Comparison of ENCODE assay signal across 8 cellular contexts in genomic region chr3:64150527-64151238, GRCh38.
DNase-seq lines count a peak whose midpoint lies in the region; ATAC-seq, FAIRE-seq and TF ChIP-seq lines count a peak whose summit lies in the region.

No MANE protein-coding gene starts in this region.

- TF ChIP-seq POLR2A in A549 (IDR thresholded peaks at IDR 0.05; ENCODE audit: low read length): no peak

- H3K27ac ChIP-seq in A549: peak overlapping the region; percentile 85 to 92

- CTCF ChIA-PET in A549 (lab: Yijun Ruan, JAX): interaction anchor here (1.1 to 2.9 kb wide), 2 partner anchors 73 to 120 kb away, joined by 3 to 8 read pairs; no protein-coding TSS in a partner anchor

- no peak for TF ChIP-seq CTCF in A549 (IDR thresholded peaks at IDR 0.05)

- ATAC-seq in A549: peak; percentile 96 to 98
- ATAC-seq in GM21367 (IDR thresholded peaks at IDR 0.05; ENCODE audit: unreplicated experiment): no peak
- no peak for ATAC-seq in activated T-helper 17 cell treated with anti-CD3 and anti-CD28 coated beads, Interleukin-2, amount 50 U/mL, for 72 hours (replicated peaks)

- H3K4me1 Mint-ChIP-seq in activated T-helper 17 cell treated with anti-CD3 and anti-CD28 coated beads, Interleukin-2, amount 50 U/mL, for 72 hours: no peaks in the 10 kb centered on the region

- DNase-seq in A549 (ENCODE audit: low read depth in 1 of 2, low spot score in 1 of 2) (peak; percentile 28 to 92), NCI-H2029 treated with DMSO at 0.1 percent for 48 hours (lab: John Stamatoyannopoulos, UW) (peak; percentile 58), dedifferentiated amniotic fluid mesenchymal stem cell (ENCODE audit: extremely low spot score) (peak; percentile 91), myocyte (ENCODE audit: low read depth) (peak; percentile 41), mesenteric fat pad (ENCODE audit: low spot score) (no peak)
- DNase-seq in stimulated activated CD4-positive, alpha-beta T cell treated with anti-CD3 and anti-CD28 coated beads, Interleukin-2, amount 100 ng/mL, for 48 hours: no peak

- POLR2A ChIA-PET in A549 (lab: Yijun Ruan, JAX): no interaction called here

- TF ChIP-seq EP300 in A549 (IDR thresholded peaks at IDR 0.05): 0 out of 5 replicates have a peak, but pooled peaks of 1 of the 2 experiments have one; percentile 40

- peak overlapping the region; percentile 10; the same call in 1 of the 3 replicates for H3K4me3 ChIP-seq in A549

- TF ChIP-seq RAD21 in A549 (conservative IDR thresholded peaks at IDR 0.05 in 1 of 2, IDR thresholded peaks at IDR 0.05 in 1 of 2): 0 out of 5 replicates have a peak, but pooled peaks have one; percentile 5 to 11

- FAIRE-seq in A549 (lab: Jason Lieb, UNC): no peak

- H3K9me3 ChIP-seq in A549: no peaks in the 10 kb centered on the region

- 26% methylated on average over 11 of the region's 13 CpGs for WGBS in A549 (ENCODE audit: missing lambda C conversion rate)

- no peak overlapping the region for H3K27ac Mint-ChIP-seq in activated T-helper 17 cell treated with anti-CD3 and anti-CD28 coated beads, Interleukin-2, amount 50 U/mL, for 72 hours

- H3K4me2 ChIP-seq in A549: peak overlapping the region; percentile 75

- H3K4me1 ChIP-seq in A549: peaks cover 46% of the 10 kb centered on the region

- no peaks in the 10 kb centered on the region for H3K36me3 Mint-ChIP-seq in activated T-helper 17 cell treated with anti-CD3 and anti-CD28 coated beads, Interleukin-2, amount 50 U/mL, for 72 hours (ENCODE audit: low read depth)

- H3K9me3 Mint-ChIP-seq in activated T-helper 17 cell treated with anti-CD3 and anti-CD28 coated beads, Interleukin-2, amount 50 U/mL, for 72 hours: no peaks in the 10 kb centered on the region

- no peak overlapping the region for H3K4me3 Mint-ChIP-seq in activated T-helper 17 cell treated with anti-CD3 and anti-CD28 coated beads, Interleukin-2, amount 50 U/mL, for 72 hours

- H3K27me3 Mint-ChIP-seq in activated T-helper 17 cell treated with anti-CD3 and anti-CD28 coated beads, Interleukin-2, amount 50 U/mL, for 72 hours: peaks cover 6% of the 10 kb centered on the region

TF ChIP-seq in A549, 52 proteins besides CTCF, POLR2A, EP300 and RAD21:
- TF ChIP-seq RCOR1 (IDR thresholded peaks at IDR 0.05; ENCODE audit: low read depth, low read length): no peak
- 0 out of 3 replicates have a peak, but pooled peaks have one; percentile 7 for TF ChIP-seq SMC3 (IDR thresholded peaks at IDR 0.05)
- TF ChIP-seq TP53 (CRISPR knock-in tag; IDR thresholded peaks at IDR 0.05): no peak
- TF ChIP-seq EHF (CRISPR knock-in tag; IDR thresholded peaks at IDR 0.05): peak; percentile 46; the same call in 1 of the 2 replicates
- TF ChIP-seq FOXS1 (CRISPR knock-in tag; IDR thresholded peaks at IDR 0.05): peak; percentile 76; the same call in 1 of the 2 replicates
- TF ChIP-seq JUN (IDR thresholded peaks at IDR 0.05): peak in 1 of 2 experiments; percentile 37; a peak in 1 of 5 replicates
- TF ChIP-seq FOSL2 (IDR thresholded peaks at IDR 0.05): no peak
- TF ChIP-seq FOSL2 (CRISPR knock-in tag; IDR thresholded peaks at IDR 0.05): peak; percentile 56; the same call in 1 of the 2 replicates
- peak; percentile 38; the same call in 1 of the 2 replicates for TF ChIP-seq GATA3 (IDR thresholded peaks at IDR 0.05; ENCODE audit: borderline replicate concordance)
- 0 out of 2 replicates have a peak, but pooled peaks have one; percentile 21 for TF ChIP-seq MAX (IDR thresholded peaks at IDR 0.05)
- TF ChIP-seq HOXB5 (CRISPR knock-in tag; IDR thresholded peaks at IDR 0.05): no peak
- TF ChIP-seq RFX5 (IDR thresholded peaks at IDR 0.05): peak; percentile 65; the same call in 1 of the 2 replicates

Comparison
In these comparisons a context has a peak if more than half of its experiments do, and no peak if none do; other contexts are left out.
1. ATAC-seq: peak in A549 (2 of 2); none in GM21367 (single experiment) and activated T-helper 17 cell treated with anti-CD3 and anti-CD28 coated beads, Interleukin-2, amount 50 U/mL, for 72 hours (single experiment).
2. DNase-seq: peak in A549 (2 of 2), NCI-H2029 treated with DMSO at 0.1 percent for 48 hours (single experiment), dedifferentiated amniotic fluid mesenchymal stem cell (single experiment) and myocyte (single experiment); none in mesenteric fat pad (single experiment) and stimulated activated CD4-positive, alpha-beta T cell treated with anti-CD3 and anti-CD28 coated beads, Interleukin-2, amount 100 ng/mL, for 48 hours (0 of 2).